ENCODE assay signal across 24 cellular contexts in genomic region chr1:29677028-29678024, GRCh38.
DNase-seq lines count a peak whose midpoint lies in the region; ATAC-seq and TF ChIP-seq lines count a peak whose summit lies in the region.
"Had no signal": no experiment of that assay in that cellular context is flagged by ENCODE, and none has a peak within 500 bp of the region (broad histone marks: within the 10 kb centered on the region; RNA-seq: fewer than 3 reads in every experiment).

No MANE protein-coding gene starts in this region.

- no peaks in the 10 kb centered on the region for H3K27me3 ChIP-seq in body of pancreas
- H3K27me3 ChIP-seq: hepatocyte had no signal

- H3K4me3 ChIP-seq in body of pancreas: no peak overlapping the region
- H3K4me3 ChIP-seq: hepatocyte, psoas muscle had no signal

- no peaks in the 10 kb centered on the region for H3K36me3 Mint-ChIP-seq in natural killer cell treated with Interleukin-12 subunit alpha and Interleukin-12 subunit beta and Interleukin-15 and Interleukin-18, amount 100 ng/mL, for 72 hours
- H3K36me3 Mint-ChIP-seq: CD14-positive monocyte, memory B cell, naive B cell had no signal

- H3K36me3 ChIP-seq in body of pancreas (replicated peaks in 1 of 2; ENCODE audit: insufficient read depth in 1 of 2, low read depth in 2 of 2): no peaks in the 10 kb centered on the region

- TF ChIP-seq CTCF in body of pancreas (IDR thresholded peaks at IDR 0.05): peak in 2 of 7 experiments; percentile 8 to 13

- no peak overlapping the region for H3K4me3 Mint-ChIP-seq in natural killer cell treated with Interleukin-12 subunit alpha and Interleukin-12 subunit beta and Interleukin-15 and Interleukin-18, amount 100 ng/mL, for 72 hours
- H3K4me3 Mint-ChIP-seq: activated naive CD8-positive, alpha-beta T cell treated with anti-CD3 and anti-CD28 coated beads, Interleukin-2, amount 50 U/mL, for 24 hours; CD14-positive monocyte; memory B cell had no signal

- no peak for TF ChIP-seq POLR2A in body of pancreas (IDR thresholded peaks at IDR 0.05)

- no peak overlapping the region for H3K27ac ChIP-seq in body of pancreas
- H3K27ac ChIP-seq: hepatocyte, psoas muscle, VCaP had no signal

- H3K9me3 Mint-ChIP-seq in natural killer cell treated with Interleukin-12 subunit alpha and Interleukin-12 subunit beta and Interleukin-15 and Interleukin-18, amount 100 ng/mL, for 72 hours: no peaks in the 10 kb centered on the region
- H3K9me3 Mint-ChIP-seq: activated naive CD8-positive, alpha-beta T cell treated with anti-CD3 and anti-CD28 coated beads, Interleukin-2, amount 50 U/mL, for 24 hours had no signal

- H3K4me1 ChIP-seq in body of pancreas: peaks cover 4% of the 10 kb centered on the region
- H3K4me1 ChIP-seq: psoas muscle had no signal

- no peaks in the 10 kb centered on the region for H3K4me1 Mint-ChIP-seq in natural killer cell treated with Interleukin-12 subunit alpha and Interleukin-12 subunit beta and Interleukin-15 and Interleukin-18, amount 100 ng/mL, for 72 hours (ENCODE audit: low read depth in 2 of 2)
- H3K4me1 Mint-ChIP-seq: activated naive CD8-positive, alpha-beta T cell treated with anti-CD3 and anti-CD28 coated beads, Interleukin-2, amount 50 U/mL, for 24 hours; CD14-positive monocyte; memory B cell; naive B cell had no signal

- DNase-seq in activated CD8-positive, alpha-beta memory T cell treated with anti-CD3 and anti-CD28 coated beads for 24 hours: peak; percentile 13
- DNase-seq in activated CD8-positive, alpha-beta memory T cell treated with anti-CD3 and anti-CD28 coated beads, Interleukin-2, amount 50 U/mL, for 4 hours: no peak
- DNase-seq in body of pancreas (peak in 2 of 4 donors; percentile 18 to 20), H4 (ENCODE audit: low spot score) (no peak)
- DNase-seq in natural killer cell treated with Interleukin-12 subunit alpha and Interleukin-12 subunit beta and Interleukin-15 and Interleukin-18, amount 100 ng/mL, for 72 hours (ENCODE audit: low spot score): peak; percentile 53
- DNase-seq in stimulated activated CD4-positive, alpha-beta T cell treated with anti-CD3 and anti-CD28 coated beads, Interleukin-1b, Interleukin-23, amount 100 ng/mL, for 48 hours: no peak
- DNase-seq: activated CD4-positive, alpha-beta T cell treated with anti-CD3 and anti-CD28 coated beads, Interleukin-2, amount 50 U/mL, for 48 hours; activated naive CD8-positive, alpha-beta T cell treated with anti-CD3 and anti-CD28 coated beads, Interleukin-2, amount 50 U/mL, for 24 hours; DMS79; KBM-7; naive B cell; NCI-H2081; NCI-H526; OCI-M1; psoas muscle; SIG-M5; small intestine; stimulated activated CD4-positive, alpha-beta T cell treated with anti-CD3 and anti-CD28 coated beads, Interleukin-4, amount 100 ng/mL, for 1 hour had no signal

- WGBS in body of pancreas, 2 donors: 41 to 42% methylated on average over 15 to 18 of the region's 18 CpGs

- ATAC-seq in body of pancreas: peak; percentile 45
- ATAC-seq in natural killer cell treated with Interleukin-12 subunit alpha and Interleukin-12 subunit beta and Interleukin-15 and Interleukin-18, amount 100 ng/mL, for 72 hours: no peak
- no peak for ATAC-seq in GM19455 (IDR thresholded peaks at IDR 0.05; ENCODE audit: unreplicated experiment)
- ATAC-seq in HG03139 (IDR thresholded peaks at IDR 0.05; ENCODE audit: unreplicated experiment): no peak
- ATAC-seq: activated naive CD8-positive, alpha-beta T cell treated with anti-CD3 and anti-CD28 coated beads, Interleukin-2, amount 50 U/mL, for 24 hours; psoas muscle had no signal

- intact Hi-C loops in body of pancreas (cut with DNase I): no loop called here

- no peaks in the 10 kb centered on the region for H3K9me3 ChIP-seq in body of pancreas
- H3K9me3 ChIP-seq: psoas muscle had no signal

- no peak overlapping the region for H3K27ac Mint-ChIP-seq in natural killer cell treated with Interleukin-12 subunit alpha and Interleukin-12 subunit beta and Interleukin-15 and Interleukin-18, amount 100 ng/mL, for 72 hours
- H3K27ac Mint-ChIP-seq: activated naive CD8-positive, alpha-beta T cell treated with anti-CD3 and anti-CD28 coated beads, Interleukin-2, amount 50 U/mL, for 24 hours; CD14-positive monocyte; memory B cell; naive B cell had no signal

- peaks cover 0 to 5% of the 10 kb centered on the region in 2 donors for H3K27me3 Mint-ChIP-seq in natural killer cell treated with Interleukin-12 subunit alpha and Interleukin-12 subunit beta and Interleukin-15 and Interleukin-18, amount 100 ng/mL, for 72 hours
- H3K27me3 Mint-ChIP-seq: activated naive CD8-positive, alpha-beta T cell treated with anti-CD3 and anti-CD28 coated beads, Interleukin-2, amount 50 U/mL, for 24 hours; memory B cell had no signal

Comparison
In these comparisons a context has a peak if more than half of its experiments do, and no peak if none do; other contexts are left out.
1. DNase-seq: peak in activated CD8-positive, alpha-beta memory T cell treated with anti-CD3 and anti-CD28 coated beads for 24 hours (single experiment) and natural killer cell treated with Interleukin-12 subunit alpha and Interleukin-12 subunit beta and Interleukin-15 and Interleukin-18, amount 100 ng/mL, for 72 hours (single experiment); none in activated CD8-positive, alpha-beta memory T cell treated with anti-CD3 and anti-CD28 coated beads, Interleukin-2, amount 50 U/mL, for 4 hours (single experiment), stimulated activated CD4-positive, alpha-beta T cell treated with anti-CD3 and anti-CD28 coated beads, Interleukin-1b, Interleukin-23, amount 100 ng/mL, for 48 hours (single experiment) and H4 (single experiment).